Comparison of ENCODE assay signal across 10 cellular contexts in genomic region chr17:2855063-2855600, GRCh38. TPM values are rescaled to one million over a fixed set of nuclear protein-coding genes. Genes with fewer than 3 reads are reported as not detected.
DNase-seq lines count a peak whose midpoint lies in the region; ATAC-seq and TF ChIP-seq lines count a peak whose summit lies in the region.
"Had no signal": no experiment of that assay in that cellular context is flagged by ENCODE, and none has a peak within 500 bp of the region (broad histone marks: within the 10 kb centered on the region; RNA-seq: fewer than 3 reads in every experiment).

No MANE protein-coding gene starts in this region.

- TF ChIP-seq CTCF in RWPE2 (IDR thresholded peaks at IDR 0.05; ENCODE audit: poor library complexity, severe bottlenecking) = no peak
- no peak for TF ChIP-seq CTCF in fibroblast of pulmonary artery (IDR thresholded peaks at IDR 0.05; ENCODE audit: low read length, missing control alignments)
- TF ChIP-seq CTCF in prostate gland (IDR thresholded peaks at IDR 0.05) = no peak

- H3K4me3 Mint-ChIP-seq in T-helper 2 cell treated with Interferon-gamma antibody and Interleukin-4, amounts not matched to agents 5 μg/mL and 100 μg/mL, for 36 hours = peak overlapping the region; percentile 32

- WGBS in prostate gland = 36% methylated on average over 8 of the region's 8 CpGs

- H3K27ac Mint-ChIP-seq in T-helper 2 cell treated with Interferon-gamma antibody and Interleukin-4, amounts not matched to agents 5 μg/mL and 100 μg/mL, for 36 hours = no peak overlapping the region

- H3K4me1 Mint-ChIP-seq in T-helper 2 cell treated with Interferon-gamma antibody and Interleukin-4, amounts not matched to agents 5 μg/mL and 100 μg/mL, for 36 hours (ENCODE audit: low read depth) = peaks cover 19% of the 10 kb centered on the region

- peaks cover 4% of the 10 kb centered on the region for H3K36me3 Mint-ChIP-seq in T-helper 2 cell treated with Interferon-gamma antibody and Interleukin-4, amounts not matched to agents 5 μg/mL and 100 μg/mL, for 36 hours (ENCODE audit: low read depth)

- ATAC-seq in RWPE2 (ENCODE audit: low read depth) (peak; percentile 28), GM18867 (IDR thresholded peaks at IDR 0.05; ENCODE audit: unreplicated experiment) (no peak)

- H3K9me3 ChIP-seq in RWPE2 (ENCODE audit: severe bottlenecking) (no peaks in the 10 kb centered on the region), prostate gland (no peaks in the 10 kb centered on the region)

- no peaks in the 10 kb centered on the region for H3K9me3 Mint-ChIP-seq in T-helper 2 cell treated with Interferon-gamma antibody and Interleukin-4, amounts not matched to agents 5 μg/mL and 100 μg/mL, for 36 hours

- H3K27me3 Mint-ChIP-seq in T-helper 2 cell treated with Interferon-gamma antibody and Interleukin-4, amounts not matched to agents 5 μg/mL and 100 μg/mL, for 36 hours (ENCODE audit: low read depth) = peaks cover 52% of the 10 kb centered on the region

- H3K27me3 ChIP-seq in RWPE2 (ENCODE audit: insufficient read depth, poor library complexity, severe bottlenecking) = no peaks in the 10 kb centered on the region
- no peaks in the 10 kb centered on the region for H3K27me3 ChIP-seq in prostate gland (replicated peaks; ENCODE audit: insufficient read depth)

- peak overlapping the region; percentile 89 for H3K4me3 ChIP-seq in RWPE2 (ENCODE audit: severe bottlenecking)
- peak overlapping the region; percentile 57 for H3K4me3 ChIP-seq in fibroblast of pulmonary artery (replicated peaks; ENCODE audit: low read depth, low read length)
- peak overlapping the region; percentile 44 to 57 for H3K4me3 ChIP-seq in prostate gland

- H3K36me3 ChIP-seq in RWPE2 (ENCODE audit: low read depth) = 0 out of 2 replicates have a peak, but pooled peaks cover 12% of the 10 kb centered on the region
- no peaks in the 10 kb centered on the region for H3K36me3 ChIP-seq in prostate gland

- no peak for TF ChIP-seq POLR2A in prostate gland (IDR thresholded peaks at IDR 0.05)

- H3K4me1 ChIP-seq in RWPE2 (ENCODE audit: insufficient read depth, poor library complexity, severe bottlenecking) (peaks cover 2% of the 10 kb centered on the region), prostate gland (replicated peaks) (no peaks in the 10 kb centered on the region)

- H3K27ac ChIP-seq in RWPE2 (ENCODE audit: poor library complexity, severe bottlenecking) (peak overlapping the region; percentile 80), prostate gland (no peak overlapping the region)
- H3K27ac ChIP-seq: KMS-11 had no signal

- no peak for DNase-seq in T-helper 2 cell treated with Interferon-gamma antibody and Interleukin-4, amounts not matched to agents 5 μg/mL and 100 μg/mL, for 36 hours (ENCODE audit: low spot score)
- DNase-seq in T-helper 2 cell = no peak
- no peak for DNase-seq in RWPE2 (ENCODE audit: low spot score)
- DNase-seq in fibroblast of pulmonary artery (ENCODE audit: low read depth) = no peak
- DNase-seq in prostate gland (ENCODE audit: low spot score) = no peak
- no peak for DNase-seq in iPS-NIHi11 (ENCODE audit: low spot score)
- no peak for DNase-seq in HUDEP-2 (lab: John Stamatoyannopoulos, UW; ENCODE audit: unreplicated experiment in 76 of 76)
- DNase-seq: NK-92 treated with Interleukin-12 subunit alpha and Interleukin-12 subunit beta, amount 100 ng/mL, for 24 hours had no signal

- intact Hi-C loops in prostate gland (cut with DNase I) = no loop called here

RNA-seq across cellular contexts. Expression of gene RAP1GAP2, which starts 58.9 kb away (rescaled TPM):
- 10 to 100 TPM; 28.9 to 48.3 TPM for total RNA-seq in prostate gland
